ENCODE assay signal across 6 cellular contexts in the genomic region with DNA sequence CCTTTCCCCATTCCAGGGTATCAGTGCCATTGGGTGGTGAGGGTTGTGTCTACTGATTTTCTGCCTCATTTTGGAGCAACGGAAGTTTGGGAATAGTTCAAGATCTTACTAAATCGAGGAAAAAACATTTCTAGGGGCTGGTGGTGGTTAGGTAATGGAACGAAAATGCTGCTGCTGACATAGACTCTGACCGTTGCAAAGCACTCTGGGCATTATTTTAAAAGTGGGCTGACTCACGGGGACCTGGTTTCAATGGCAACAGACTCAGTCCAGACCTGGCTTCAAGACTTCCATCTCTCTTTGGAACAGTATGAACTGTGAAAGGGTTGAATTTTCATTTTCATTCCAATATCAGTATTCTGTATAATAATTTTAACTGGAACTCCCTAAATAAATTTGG.
"Had no signal": no experiment of that assay in that cellular context is flagged by ENCODE, and none has a peak within 500 bp of the region (broad histone marks: within the 10 kb centered on the region; RNA-seq: fewer than 3 reads in every experiment).

No MANE protein-coding gene starts in this region.

- H3K36me3 ChIP-seq: HAP-1 had no signal

- H3K36me3 Mint-ChIP-seq: IgD-negative memory B cell had no signal

- H3K4me3 Mint-ChIP-seq: IgD-negative memory B cell had no signal

- H3K9me3 ChIP-seq: HAP-1 had no signal

- H3K4me3 ChIP-seq: GM23248, HAP-1 had no signal

- FAIRE-seq: HTR-8/SVneo had no signal

- H3K9me3 Mint-ChIP-seq: IgD-negative memory B cell had no signal

- H2AFZ ChIP-seq: GM23248 had no signal

- ATAC-seq: HCT116 had no signal

- H3K27ac Mint-ChIP-seq: IgD-negative memory B cell had no signal

- DNase-seq: GM23248, GOT3 had no signal

- H3K4me1 ChIP-seq: HAP-1 had no signal

- H3K27ac ChIP-seq: GM23248 had no signal

- H3K9ac ChIP-seq: GM23248 had no signal
